ENCODE assay signal across 23 cellular contexts in genomic region chr15:45812200-45812599, GRCh38.
"Had no signal": no experiment of that assay in that cellular context is flagged by ENCODE, and none has a peak within 500 bp of the region (broad histone marks: within the 10 kb centered on the region; RNA-seq: fewer than 3 reads in every experiment).

No MANE protein-coding gene starts in this region.

- H3K4me3 ChIP-seq: esophagus squamous epithelium, hepatocyte, pancreas, right lobe of liver, suprapubic skin, thyroid gland, vagina had no signal

- H3K27ac ChIP-seq: esophagus squamous epithelium, hepatocyte, neutrophil, pancreas, right lobe of liver, suprapubic skin, thyroid gland, vagina had no signal

- ATAC-seq: left lobe of liver; natural killer cell; pancreas; right lobe of liver; stimulated activated naive CD8-positive, alpha-beta T cell treated with anti-CD3 and anti-CD28 coated beads, Interleukin-15, amount 100 ng/mL, for 72 hours had no signal

- H3K27ac Mint-ChIP-seq: natural killer cell; stimulated activated naive CD8-positive, alpha-beta T cell treated with anti-CD3 and anti-CD28 coated beads, Interleukin-15, amount 100 ng/mL, for 72 hours had no signal

- H3K4me2 ChIP-seq: hepatocyte had no signal

- H3K9me3 ChIP-seq: esophagus squamous epithelium, neutrophil, pancreas, right lobe of liver, suprapubic skin, thyroid gland, vagina had no signal

- H3K4me3 Mint-ChIP-seq: natural killer cell; neural crest cell; stimulated activated naive CD8-positive, alpha-beta T cell treated with anti-CD3 and anti-CD28 coated beads, Interleukin-15, amount 100 ng/mL, for 72 hours had no signal

- H3K27me3 ChIP-seq: esophagus squamous epithelium, hepatocyte, neutrophil, pancreas, right lobe of liver, suprapubic skin, thyroid gland, vagina had no signal

- H3K4me1 Mint-ChIP-seq: natural killer cell; neural crest cell; stimulated activated naive CD8-positive, alpha-beta T cell treated with anti-CD3 and anti-CD28 coated beads, Interleukin-15, amount 100 ng/mL, for 72 hours had no signal

- H3K79me2 ChIP-seq: hepatocyte had no signal

- DNase-seq: effector memory CD4-positive, alpha-beta T cell; erythroblast; esophagus squamous epithelium; foreskin melanocyte; head of caudate nucleus; kidney; mammary epithelial cell; natural killer cell; pancreas; right lobe of liver; small intestine; stimulated activated CD4-positive, alpha-beta T cell treated with anti-CD3 and anti-CD28 coated beads, Interleukin-15, amount 100 ng/mL, for 24 hours; stimulated activated CD4-positive, alpha-beta T cell treated with anti-CD3 and anti-CD28 coated beads, Interleukin-2, amount 100 ng/mL, for 48 hours; stimulated activated naive CD4-positive, alpha-beta T cell; stimulated activated naive CD8-positive, alpha-beta T cell treated with anti-CD3 and anti-CD28 coated beads, Interleukin-15, amount 100 ng/mL, for 72 hours; thyroid gland; trophoblast cell had no signal

- H3K36me3 ChIP-seq: esophagus squamous epithelium, neutrophil, pancreas, right lobe of liver, suprapubic skin, thyroid gland, vagina had no signal

- H3K4me1 ChIP-seq: esophagus squamous epithelium, pancreas, right lobe of liver, suprapubic skin, thyroid gland, vagina had no signal
